1 cellular context compared by ENCODE assay signal in the genomic region with DNA sequence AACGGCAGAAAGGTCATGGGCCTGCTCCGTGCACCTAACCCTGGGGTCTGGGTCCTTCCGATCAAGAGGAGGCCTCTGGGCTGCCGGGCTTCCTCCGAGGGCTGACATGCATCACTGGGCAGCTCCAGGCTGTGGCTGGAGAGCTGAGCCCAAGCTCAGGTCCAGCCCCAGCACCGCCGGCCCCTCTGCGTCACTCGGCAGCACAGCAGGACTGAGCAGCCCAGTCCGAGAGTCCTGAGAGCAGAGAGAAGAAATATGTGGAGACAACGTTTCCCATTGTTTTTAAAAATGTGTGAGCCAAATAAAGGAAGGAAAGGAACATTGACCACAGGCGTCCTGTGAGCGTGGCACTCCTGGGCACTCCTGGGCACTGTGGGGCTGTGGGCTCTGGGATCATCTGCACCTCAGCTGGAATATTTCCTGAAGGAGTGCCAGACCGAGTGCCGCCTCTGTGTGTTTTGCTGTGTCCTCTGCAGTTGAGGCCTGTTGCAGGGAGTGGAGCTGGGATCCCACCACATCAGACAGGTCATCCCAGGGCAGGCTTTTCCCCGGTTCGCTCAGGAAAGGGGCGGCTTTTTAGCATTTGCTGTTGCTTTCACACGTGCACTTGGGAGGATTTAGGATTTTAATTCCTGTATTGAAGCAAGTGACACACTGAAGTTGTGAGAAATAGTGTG.
TF ChIP-seq lines count a peak whose summit lies in the region.

No MANE protein-coding gene starts in this region.

TF ChIP-seq in H1, 55 proteins besides CTCF, POLR2A, EP300 and RAD21:
- TF ChIP-seq RNF2 (IDR thresholded peaks at IDR 0.05; ENCODE audit: borderline replicate concordance, low read depth, low read length, missing control alignments, poor library complexity, severe bottlenecking) = no peak
- no peak for TF ChIP-seq TAF1 (IDR thresholded peaks at IDR 0.05; ENCODE audit: low read depth, low read length)
